In genomic region chr2:17122887-17123501, GRCh38 we compare ENCODE assay signal across 1 cellular context.
TF ChIP-seq lines count a peak whose summit lies in the region.

No MANE protein-coding gene starts in this region.

TF ChIP-seq in K562, 482 proteins besides CTCF, POLR2A, EP300 and RAD21 (continued from another document and continues in another):
- TF ChIP-seq IRF1 (CRISPR knock-in tag; IDR thresholded peaks at IDR 0.05; ENCODE audit: borderline replicate concordance): no peak
- peak; percentile 90 for TF ChIP-seq SOX6 (IDR thresholded peaks at IDR 0.05)
- TF ChIP-seq EP400 (IDR thresholded peaks at IDR 0.05): 0 out of 2 replicates have a peak, but pooled peaks have one; percentile 21
- peak; percentile 68 to 83; a peak in 3 of 4 replicates for TF ChIP-seq MAZ (CRISPR knock-in tag; conservative IDR thresholded peaks at IDR 0.05 in 1 of 2, IDR thresholded peaks at IDR 0.05 in 1 of 2)
- TF ChIP-seq ZNF584 (CRISPR knock-in tag; IDR thresholded peaks at IDR 0.05; ENCODE audit: low read depth): peak; percentile 69; the same call in 1 of the 2 replicates
- TF ChIP-seq ZNF316 (IDR thresholded peaks at IDR 0.05): no peak
- no peak for TF ChIP-seq ZNF699 (CRISPR knock-in tag; IDR thresholded peaks at IDR 0.05; ENCODE audit: insufficient replicate concordance)
- peak; percentile 89 for TF ChIP-seq CCNT2 (IDR thresholded peaks at IDR 0.05; ENCODE audit: borderline replicate concordance, extremely low read depth, insufficient read length, low read depth, low read length)
- TF ChIP-seq ATF2 (CRISPR knock-in tag; IDR thresholded peaks at IDR 0.05): no peak
- no peak for TF ChIP-seq SP2 (IDR thresholded peaks at IDR 0.05; ENCODE audit: extremely low read depth, low read depth, low read length, poor library complexity, severe bottlenecking)
- 0 out of 4 replicates have a peak, but pooled peaks of 1 of the 2 experiments have one; percentile 57 for TF ChIP-seq UBTF (IDR thresholded peaks at IDR 0.05; ENCODE audit: borderline replicate concordance in 1 of 2, low read depth in 2 of 2, low read length in 2 of 2)
- TF ChIP-seq GATAD2A (IDR thresholded peaks at IDR 0.05): 0 out of 2 replicates have a peak, but pooled peaks have one; percentile 55
- TF ChIP-seq PTTG1 (tag; IDR thresholded peaks at IDR 0.05; ENCODE audit: low read depth): no peak
- peak; percentile 94 for TF ChIP-seq TCF3 (CRISPR knock-in tag; IDR thresholded peaks at IDR 0.05)
- no peak for TF ChIP-seq ZNF311 (CRISPR knock-in tag; IDR thresholded peaks at IDR 0.05)
- peak in 1 of 2 experiments; percentile 14; a peak in 2 of 4 replicates for TF ChIP-seq FOXK2 (conservative IDR thresholded peaks at IDR 0.05 in 1 of 2, IDR thresholded peaks at IDR 0.05 in 1 of 2; ENCODE audit: low read depth in 2 of 2)
- TF ChIP-seq ZNF347 (CRISPR knock-in tag; IDR thresholded peaks at IDR 0.05; ENCODE audit: low read depth): no peak
- TF ChIP-seq NBN (IDR thresholded peaks at IDR 0.05; ENCODE audit: low read depth): peak; percentile 80; the same call in 1 of the 2 replicates
- TF ChIP-seq RNF2 (IDR thresholded peaks at IDR 0.05): peak; percentile 73
- TF ChIP-seq KLF6 (CRISPR knock-in tag; IDR thresholded peaks at IDR 0.05; ENCODE audit: borderline replicate concordance): peak; percentile 27; the same call in 1 of the 2 replicates
- peak; percentile 71; the same call in 1 of the 2 replicates for TF ChIP-seq EHMT2 (IDR thresholded peaks at IDR 0.05)
- TF ChIP-seq HDAC1 (IDR thresholded peaks at IDR 0.05): peak in 1 of 2 experiments; percentile 60; a peak in 2 of 4 replicates
- peak; percentile 81 for TF ChIP-seq GATA2 (CRISPR knock-in tag; IDR thresholded peaks at IDR 0.05)
- peak; percentile 37; the same call in 1 of the 2 replicates for TF ChIP-seq BACH1 (tag; IDR thresholded peaks at IDR 0.05)
- no peak for TF ChIP-seq ZNF695 (CRISPR knock-in tag; IDR thresholded peaks at IDR 0.05)
- TF ChIP-seq ZNF668 (CRISPR knock-in tag; IDR thresholded peaks at IDR 0.05): no peak
- TF ChIP-seq ZNF592 (IDR thresholded peaks at IDR 0.05): peak; percentile 43; the same call in 1 of the 2 replicates
- 0 out of 2 replicates have a peak, but pooled peaks have one; percentile 30 for TF ChIP-seq ZNF239 (CRISPR knock-in tag; IDR thresholded peaks at IDR 0.05)
- TF ChIP-seq ZHX1 (conservative IDR thresholded peaks at IDR 0.05; ENCODE audit: low read length): no peak
- peak; percentile 98 for TF ChIP-seq ARID1B (IDR thresholded peaks at IDR 0.05)
- peak; percentile 64 for TF ChIP-seq CXXC5 (CRISPR knock-in tag; IDR thresholded peaks at IDR 0.05)
- TF ChIP-seq MYNN (IDR thresholded peaks at IDR 0.05): peak; percentile 29; the same call in 1 of the 2 replicates
- TF ChIP-seq MYNN (CRISPR knock-in tag; IDR thresholded peaks at IDR 0.05): no peak
- no peak for TF ChIP-seq HEY1 (CRISPR knock-in tag; IDR thresholded peaks at IDR 0.05; ENCODE audit: borderline replicate concordance)
- no peak for TF ChIP-seq ZBTB12 (CRISPR knock-in tag; IDR thresholded peaks at IDR 0.05)
- no peak for TF ChIP-seq SMAD1 (IDR thresholded peaks at IDR 0.05; ENCODE audit: low read depth, low read length, partially characterized antibody)
- TF ChIP-seq NFYB (IDR thresholded peaks at IDR 0.05; ENCODE audit: extremely low read depth, insufficient read length): no peak
- no peak for TF ChIP-seq THRA (IDR thresholded peaks at IDR 0.05)
- TF ChIP-seq MLLT1 (IDR thresholded peaks at IDR 0.05): no peak
- TF ChIP-seq NFE2 (IDR thresholded peaks at IDR 0.05; ENCODE audit: low read depth): peak; percentile 81
- TF ChIP-seq MXD1 (CRISPR knock-in tag; IDR thresholded peaks at IDR 0.05; ENCODE audit: borderline replicate concordance, poor library complexity, severe bottlenecking): no peak
- no peak for TF ChIP-seq EWSR1 (IDR thresholded peaks at IDR 0.05; ENCODE audit: borderline replicate concordance, low read depth, partially characterized antibody)
- TF ChIP-seq HDAC3 (IDR thresholded peaks at IDR 0.05; ENCODE audit: borderline replicate concordance, partially characterized antibody): peak; percentile 68
- 0 out of 2 replicates have a peak, but pooled peaks have one; percentile 40 for TF ChIP-seq ATF4 (CRISPR knock-in tag; IDR thresholded peaks at IDR 0.05)
